In genomic region chr6:27145731-27146455, GRCh38 we compare ENCODE assay signal across 8 cellular contexts.
DNase-seq lines count a peak whose midpoint lies in the region; ATAC-seq, FAIRE-seq and TF ChIP-seq lines count a peak whose summit lies in the region.

No MANE protein-coding gene starts in this region.

- no peaks in the 10 kb centered on the region for H3K27me3 ChIP-seq in mucosa of rectum (ENCODE audit: control insufficient read depth in 2 of 2, insufficient read depth in 2 of 2, low read length in 2 of 2)
- H3K27me3 ChIP-seq in subcutaneous abdominal adipose tissue (ENCODE audit: control insufficient read depth in 5 of 5, insufficient read depth in 4 of 5, low read length in 5 of 5) = no peaks in the 10 kb centered on the region

- peak overlapping the region; percentile 79 for H3K27ac ChIP-seq in epithelial cell of prostate
- H3K27ac ChIP-seq in mucosa of rectum (ENCODE audit: low read depth in 2 of 2, low read length in 2 of 2) = peak overlapping the region; percentile 96 to 97
- peak overlapping the region; percentile 71 for H3K27ac ChIP-seq in subcutaneous abdominal adipose tissue (ENCODE audit: low read depth, low read length)

- TF ChIP-seq POLR2A in GM12891 (IDR thresholded peaks at IDR 0.05; ENCODE audit: low read depth, low read length) = peak; percentile 98

- no peaks in the 10 kb centered on the region for H3K36me3 ChIP-seq in mucosa of rectum (ENCODE audit: control insufficient read depth in 2 of 2, insufficient read depth in 2 of 2, low read length in 2 of 2)
- peaks cover 0 to 3% (median 0%) of the 10 kb centered on the region in 5 donors for H3K36me3 ChIP-seq in subcutaneous abdominal adipose tissue (ENCODE audit: control insufficient read depth in 5 of 5, insufficient read depth in 5 of 5, low read length in 5 of 5)

- DNase-seq in GM12891 (ENCODE audit: insufficient read length, low spot score) = no peak
- peak; percentile 83 for DNase-seq in HS-5 (ENCODE audit: low read depth)
- peak; percentile 35 for DNase-seq in NK-92 (lab: John Stamatoyannopoulos, UW; ENCODE audit: unreplicated experiment)
- peak in 2 of 3 experiments; percentile 40 to 62 for DNase-seq in activated CD8-positive, alpha-beta memory T cell treated with anti-CD3 and anti-CD28 coated beads for 48 hours (ENCODE audit: low read depth in 2 of 3, low spot score in 2 of 3)
- DNase-seq in epithelial cell of prostate (ENCODE audit: low read depth, low spot score) = no peak

- H3K9me3 ChIP-seq in mucosa of rectum (ENCODE audit: control insufficient read depth in 2 of 2, low read length in 2 of 2) (no peaks in the 10 kb centered on the region), subcutaneous abdominal adipose tissue (ENCODE audit: control insufficient read depth in 5 of 5, low read length in 5 of 5) (no peaks in the 10 kb centered on the region)

- no peak for ATAC-seq in GM19328 (IDR thresholded peaks at IDR 0.05; ENCODE audit: unreplicated experiment)

- no peak for FAIRE-seq in GM12891 (lab: Jason Lieb, UNC)

- H3K4me1 ChIP-seq in mucosa of rectum (ENCODE audit: control insufficient read depth in 2 of 2, insufficient read depth in 2 of 2, low read length in 2 of 2) (peaks cover 8 to 16% of the 10 kb centered on the region in 2 donors), subcutaneous abdominal adipose tissue (ENCODE audit: control insufficient read depth in 5 of 5, insufficient read depth in 5 of 5, low read length in 5 of 5) (peaks cover 4 to 32% (median 22%) of the 10 kb centered on the region in 5 donors)

- H3K4me3 ChIP-seq in mucosa of rectum (ENCODE audit: low read length in 2 of 2) = peak overlapping the region; percentile 93 to 99
- peak overlapping the region; percentile 66 to 96 (median 88) for H3K4me3 ChIP-seq in subcutaneous abdominal adipose tissue (ENCODE audit: low read depth in 1 of 5, low read length in 5 of 5)

- H3K9ac ChIP-seq in mucosa of rectum (ENCODE audit: low read depth in 1 of 2, low read length in 2 of 2) (peak overlapping the region; percentile 98), subcutaneous abdominal adipose tissue (ENCODE audit: low read length in 5 of 5) (peak overlapping the region; percentile 21 to 75 (median 69))

TF ChIP-seq in GM12891, 5 proteins besides CTCF, POLR2A, EP300 and RAD21:
- peak; percentile 63 for TF ChIP-seq SPI1 (IDR thresholded peaks at IDR 0.05; ENCODE audit: low read depth, low read length)
- no peak for TF ChIP-seq PAX5 (IDR thresholded peaks at IDR 0.05; ENCODE audit: insufficient read depth, low read length, severe bottlenecking)
- peak; percentile 97 for TF ChIP-seq POLR2AphosphoS5 (IDR thresholded peaks at IDR 0.05; ENCODE audit: low read depth, low read length)
- TF ChIP-seq TAF1 (IDR thresholded peaks at IDR 0.05; ENCODE audit: low read depth, low read length) = peak; percentile 58; the same call in 1 of the 2 replicates
- TF ChIP-seq POU2F2 (IDR thresholded peaks at IDR 0.05; ENCODE audit: low read depth, low read length) = no peak

Comparison
In these comparisons a context has a peak if more than half of its experiments do, and no peak if none do; other contexts are left out.
1. DNase-seq: peak in HS-5 (single experiment), NK-92 (single experiment) and activated CD8-positive, alpha-beta memory T cell treated with anti-CD3 and anti-CD28 coated beads for 48 hours (2 of 3); none in GM12891 (single experiment) and epithelial cell of prostate (single experiment).
2. Peak in every context shown above with its lines, with median percentiles within 50 percentile points of each other: H3K27ac ChIP-seq.